In genomic region chr13:49220035-49220855, GRCh38 we compare ENCODE assay signal across 1 cellular context.
A peak's percentile ranks its signal among the peaks of the same experiment; 100 is the strongest.
TF ChIP-seq lines count a peak whose summit lies in the region.

MLNR (plus strand) TSS chr13:49220338; CDS start chr13:49220338, 0 bp downstream.

TF ChIP-seq in WTC11, 78 proteins besides CTCF, POLR2A, EP300 and RAD21 (continued from another document):
- TF ChIP-seq CREM (CRISPR knock-in tag; IDR thresholded peaks at IDR 0.05) (peak; percentile 45; the same call in 1 of the 2 replicates), TCF7 (CRISPR knock-in tag; IDR thresholded peaks at IDR 0.05; ENCODE audit: low read depth) (peak; percentile 55; the same call in 1 of the 2 replicates)
